Comparison of ENCODE assay signal across 7 cellular contexts in the genomic region with DNA sequence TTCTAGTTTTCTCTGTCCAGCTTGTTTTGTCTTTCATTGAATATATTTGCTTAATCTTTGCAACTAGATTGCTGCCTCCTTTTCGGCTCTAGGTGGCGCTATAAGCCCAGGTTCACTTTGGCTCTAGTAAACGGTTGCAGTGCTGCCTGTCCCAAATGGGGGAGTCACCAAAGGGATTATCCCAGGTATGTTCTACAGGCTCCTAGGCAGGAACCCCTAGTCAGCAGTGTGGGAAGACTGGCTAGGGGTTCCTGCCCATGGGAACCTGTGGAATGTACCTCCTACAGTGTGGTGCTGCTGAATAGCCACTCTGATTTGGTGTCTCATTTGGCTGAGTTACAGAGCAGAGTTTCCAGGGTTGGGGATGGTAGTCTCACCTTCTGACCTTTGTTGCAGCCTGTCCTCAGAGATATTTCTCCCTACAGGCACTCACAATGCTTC.
DNase-seq lines count a peak whose midpoint lies in the region; ATAC-seq, FAIRE-seq and TF ChIP-seq lines count a peak whose summit lies in the region.

No MANE protein-coding gene starts in this region.

- peaks cover 0 to 3% (median 0%) of the 10 kb centered on the region in 4 donors for H3K9me3 ChIP-seq in upper lobe of left lung

- no peak for TF ChIP-seq EP300 in upper lobe of left lung (IDR thresholded peaks at IDR 0.05)

- no peak for TF ChIP-seq POLR2A in upper lobe of left lung (IDR thresholded peaks at IDR 0.05)

- no peak overlapping the region for H3K27ac ChIP-seq in foreskin keratinocyte
- no peak overlapping the region for H3K27ac ChIP-seq in upper lobe of left lung

- ATAC-seq in SK-N-SH treated with all-trans-retinoic acid at 6 μM for 48 hours (peak; percentile 69; the same call in 2 of the 3 replicates), foreskin keratinocyte (peak; percentile 57), upper lobe of left lung (ENCODE audit: low FRiP score in 2 of 2) (peak in 1 of 2 donors; percentile 53), GM18520 (IDR thresholded peaks at IDR 0.05; ENCODE audit: unreplicated experiment) (no peak)

- H3K4me1 ChIP-seq in foreskin keratinocyte (no peaks in the 10 kb centered on the region), upper lobe of left lung (no peaks in the 10 kb centered on the region)

- no peak for FAIRE-seq in HTR-8/SVneo (lab: Jason Lieb, UNC)

- WGBS in upper lobe of left lung, 2 donors, result 26 to 28% methylated on average over 3 of the region's 3 CpGs

- TF ChIP-seq CTCF in foreskin keratinocyte (conservative IDR thresholded peaks at IDR 0.05), result peak; percentile 86
- TF ChIP-seq CTCF in upper lobe of left lung (IDR thresholded peaks at IDR 0.05), result peak; percentile 18 to 66 (median 49)

- H3K36me3 ChIP-seq in upper lobe of left lung, result no peaks in the 10 kb centered on the region

- H3K27me3 ChIP-seq in foreskin keratinocyte (no peaks in the 10 kb centered on the region), upper lobe of left lung (no peaks in the 10 kb centered on the region)

- DNase-seq in EL, result peak; percentile 69
- DNase-seq in HTR-8/SVneo (ENCODE audit: insufficient read length, low spot score), result peak; percentile 22
- peak in 1 of 2 donors; percentile 28 for DNase-seq in foreskin keratinocyte
- DNase-seq in upper lobe of left lung, result peak in 1 of 2 donors; percentile 48
- no peak for DNase-seq in DMS153 treated with DMSO at 0.1 percent for 48 hours (lab: John Stamatoyannopoulos, UW; ENCODE audit: unreplicated experiment)

- no peak overlapping the region for H3K4me3 ChIP-seq in upper lobe of left lung

TF ChIP-seq in SK-N-SH treated with all-trans-retinoic acid at 6 μM for 48 hours, 23 proteins besides CTCF, POLR2A, EP300 and RAD21:
- TF ChIP-seq ZNF70 (CRISPR knock-in tag; IDR thresholded peaks at IDR 0.05) (no peak), TOX (CRISPR knock-in tag; IDR thresholded peaks at IDR 0.05; ENCODE audit: borderline replicate concordance) (no peak), ZC3H10 (CRISPR knock-in tag; IDR thresholded peaks at IDR 0.05) (no peak), PPARA (CRISPR knock-in tag; IDR thresholded peaks at IDR 0.05; ENCODE audit: borderline replicate concordance) (no peak), CSDC2 (CRISPR knock-in tag; IDR thresholded peaks at IDR 0.05) (no peak), ZNF8 (CRISPR knock-in tag; IDR thresholded peaks at IDR 0.05) (no peak)
- TF ChIP-seq, protein P1, sequence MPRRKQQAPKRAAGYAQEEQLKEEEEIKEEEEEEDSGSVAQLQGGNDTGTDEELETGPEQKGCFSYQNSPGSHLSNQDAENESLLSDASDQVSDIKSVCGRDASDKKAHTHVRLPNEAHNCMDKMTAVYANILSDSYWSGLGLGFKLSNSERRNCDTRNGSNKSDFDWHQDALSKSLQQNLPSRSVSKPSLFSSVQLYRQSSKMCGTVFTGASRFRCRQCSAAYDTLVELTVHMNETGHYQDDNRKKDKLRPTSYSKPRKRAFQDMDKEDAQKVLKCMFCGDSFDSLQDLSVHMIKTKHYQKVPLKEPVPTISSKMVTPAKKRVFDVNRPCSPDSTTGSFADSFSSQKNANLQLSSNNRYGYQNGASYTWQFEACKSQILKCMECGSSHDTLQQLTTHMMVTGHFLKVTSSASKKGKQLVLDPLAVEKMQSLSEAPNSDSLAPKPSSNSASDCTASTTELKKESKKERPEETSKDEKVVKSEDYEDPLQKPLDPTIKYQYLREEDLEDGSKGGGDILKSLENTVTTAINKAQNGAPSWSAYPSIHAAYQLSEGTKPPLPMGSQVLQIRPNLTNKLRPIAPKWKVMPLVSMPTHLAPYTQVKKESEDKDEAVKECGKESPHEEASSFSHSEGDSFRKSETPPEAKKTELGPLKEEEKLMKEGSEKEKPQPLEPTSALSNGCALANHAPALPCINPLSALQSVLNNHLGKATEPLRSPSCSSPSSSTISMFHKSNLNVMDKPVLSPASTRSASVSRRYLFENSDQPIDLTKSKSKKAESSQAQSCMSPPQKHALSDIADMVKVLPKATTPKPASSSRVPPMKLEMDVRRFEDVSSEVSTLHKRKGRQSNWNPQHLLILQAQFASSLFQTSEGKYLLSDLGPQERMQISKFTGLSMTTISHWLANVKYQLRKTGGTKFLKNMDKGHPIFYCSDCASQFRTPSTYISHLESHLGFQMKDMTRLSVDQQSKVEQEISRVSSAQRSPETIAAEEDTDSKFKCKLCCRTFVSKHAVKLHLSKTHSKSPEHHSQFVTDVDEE (CRISPR knock-in tag; IDR thresholded peaks at IDR 0.05), result no peak
- TF ChIP-seq, protein P2, sequence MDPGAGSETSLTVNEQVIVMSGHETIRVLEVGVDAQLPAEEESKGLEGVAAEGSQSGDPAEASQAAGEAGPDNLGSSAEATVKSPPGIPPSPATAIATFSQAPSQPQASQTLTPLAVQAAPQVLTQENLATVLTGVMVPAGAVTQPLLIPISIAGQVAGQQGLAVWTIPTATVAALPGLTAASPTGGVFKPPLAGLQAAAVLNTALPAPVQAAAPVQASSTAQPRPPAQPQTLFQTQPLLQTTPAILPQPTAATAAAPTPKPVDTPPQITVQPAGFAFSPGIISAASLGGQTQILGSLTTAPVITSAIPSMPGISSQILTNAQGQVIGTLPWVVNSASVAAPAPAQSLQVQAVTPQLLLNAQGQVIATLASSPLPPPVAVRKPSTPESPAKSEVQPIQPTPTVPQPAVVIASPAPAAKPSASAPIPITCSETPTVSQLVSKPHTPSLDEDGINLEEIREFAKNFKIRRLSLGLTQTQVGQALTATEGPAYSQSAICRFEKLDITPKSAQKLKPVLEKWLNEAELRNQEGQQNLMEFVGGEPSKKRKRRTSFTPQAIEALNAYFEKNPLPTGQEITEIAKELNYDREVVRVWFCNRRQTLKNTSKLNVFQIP (CRISPR knock-in tag; IDR thresholded peaks at IDR 0.05; ENCODE audit: borderline replicate concordance, low read depth), result no peak
- TF ChIP-seq, protein P3, sequence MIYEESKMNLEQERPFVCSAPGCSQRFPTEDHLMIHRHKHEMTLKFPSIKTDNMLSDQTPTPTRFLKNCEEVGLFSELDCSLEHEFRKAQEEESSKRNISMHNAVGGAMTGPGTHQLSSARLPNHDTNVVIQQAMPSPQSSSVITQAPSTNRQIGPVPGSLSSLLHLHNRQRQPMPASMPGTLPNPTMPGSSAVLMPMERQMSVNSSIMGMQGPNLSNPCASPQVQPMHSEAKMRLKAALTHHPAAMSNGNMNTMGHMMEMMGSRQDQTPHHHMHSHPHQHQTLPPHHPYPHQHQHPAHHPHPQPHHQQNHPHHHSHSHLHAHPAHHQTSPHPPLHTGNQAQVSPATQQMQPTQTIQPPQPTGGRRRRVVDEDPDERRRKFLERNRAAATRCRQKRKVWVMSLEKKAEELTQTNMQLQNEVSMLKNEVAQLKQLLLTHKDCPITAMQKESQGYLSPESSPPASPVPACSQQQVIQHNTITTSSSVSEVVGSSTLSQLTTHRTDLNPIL (CRISPR knock-in tag; IDR thresholded peaks at IDR 0.05; ENCODE audit: low read depth), result no peak
- TF ChIP-seq, protein P4, sequence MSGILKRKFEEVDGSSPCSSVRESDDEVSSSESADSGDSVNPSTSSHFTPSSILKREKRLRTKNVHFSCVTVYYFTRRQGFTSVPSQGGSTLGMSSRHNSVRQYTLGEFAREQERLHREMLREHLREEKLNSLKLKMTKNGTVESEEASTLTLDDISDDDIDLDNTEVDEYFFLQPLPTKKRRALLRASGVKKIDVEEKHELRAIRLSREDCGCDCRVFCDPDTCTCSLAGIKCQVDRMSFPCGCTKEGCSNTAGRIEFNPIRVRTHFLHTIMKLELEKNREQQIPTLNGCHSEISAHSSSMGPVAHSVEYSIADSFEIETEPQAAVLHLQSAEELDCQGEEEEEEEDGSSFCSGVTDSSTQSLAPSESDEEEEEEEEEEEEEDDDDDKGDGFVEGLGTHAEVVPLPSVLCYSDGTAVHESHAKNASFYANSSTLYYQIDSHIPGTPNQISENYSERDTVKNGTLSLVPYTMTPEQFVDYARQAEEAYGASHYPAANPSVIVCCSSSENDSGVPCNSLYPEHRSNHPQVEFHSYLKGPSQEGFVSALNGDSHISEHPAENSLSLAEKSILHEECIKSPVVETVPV (CRISPR knock-in tag; IDR thresholded peaks at IDR 0.05), result no peak
